In genomic region chr6:30470968-30471367, GRCh38 we compare ENCODE assay signal across 3 cellular contexts.
A peak's percentile ranks its signal among the peaks of the same experiment; 100 is the strongest.
TF ChIP-seq lines count a peak whose summit lies in the region.

No MANE protein-coding gene starts in this region.

TF ChIP-seq in IMR-90, 13 proteins besides CTCF, POLR2A, EP300 and RAD21:
- TF ChIP-seq SMC3 (IDR thresholded peaks at IDR 0.05; ENCODE audit: low read depth, low read length), result no peak
- TF ChIP-seq RFX5 (IDR thresholded peaks at IDR 0.05; ENCODE audit: low read depth, low read length), result no peak
- peak; percentile 83 for TF ChIP-seq CEBPB (IDR thresholded peaks at IDR 0.05; ENCODE audit: low read depth, low read length)
TF ChIP-seq in IMR-90: peak in this region for 1.

TF ChIP-seq in K562, 482 proteins besides CTCF, POLR2A, EP300 and RAD21 (continues in another document):
- peak; percentile 78 for TF ChIP-seq CEBPB (tag; IDR thresholded peaks at IDR 0.05)
- peak; percentile 47; the same call in 1 of the 2 replicates for TF ChIP-seq ATF7 (IDR thresholded peaks at IDR 0.05)
- peak; percentile 87 for TF ChIP-seq ATF4 (CRISPR knock-in tag; IDR thresholded peaks at IDR 0.05)
- TF ChIP-seq MEIS2 (IDR thresholded peaks at IDR 0.05; ENCODE audit: partially characterized antibody), result no peak
- no peak for TF ChIP-seq NCOA2 (IDR thresholded peaks at IDR 0.05; ENCODE audit: partially characterized antibody in 2 of 2)
- no peak for TF ChIP-seq NFIC (IDR thresholded peaks at IDR 0.05)
- peak; percentile 41 for TF ChIP-seq CEBPG (CRISPR knock-in tag; IDR thresholded peaks at IDR 0.05)
- TF ChIP-seq CEBPG (tag; conservative IDR thresholded peaks at IDR 0.05 in 1 of 2, IDR thresholded peaks at IDR 0.05 in 1 of 2), result peak; percentile 95 to 96
- peak; percentile 4 for TF ChIP-seq ZFP36 (IDR thresholded peaks at IDR 0.05; ENCODE audit: low read depth, low read length, partially characterized antibody)
- no peak for TF ChIP-seq DEAF1 (CRISPR knock-in tag; IDR thresholded peaks at IDR 0.05)
- no peak for TF ChIP-seq ZNF23 (CRISPR knock-in tag; IDR thresholded peaks at IDR 0.05)
- no peak for TF ChIP-seq ZNF609 (CRISPR knock-in tag; IDR thresholded peaks at IDR 0.05; ENCODE audit: borderline replicate concordance)
- peak; percentile 93 for TF ChIP-seq ATF3 (IDR thresholded peaks at IDR 0.05)
- no peak for TF ChIP-seq ATF3 (CRISPR knock-in tag; conservative IDR thresholded peaks at IDR 0.05)
- TF ChIP-seq IRF9 (tag; IDR thresholded peaks at IDR 0.05), result peak; percentile 65; the same call in 1 of the 2 replicates
- peak; percentile 57 to 76; a peak in 2 of 4 replicates for TF ChIP-seq TRIM24 (IDR thresholded peaks at IDR 0.05)
- no peak for TF ChIP-seq ZNF655 (CRISPR knock-in tag; IDR thresholded peaks at IDR 0.05)
- peak; percentile 50; the same call in 1 of the 2 replicates for TF ChIP-seq SMAD4 (CRISPR knock-in tag; conservative IDR thresholded peaks at IDR 0.05)

TF ChIP-seq in SK-N-SH, 30 proteins besides CTCF, POLR2A, EP300 and RAD21:
- no peak for TF ChIP-seq FOXJ3 (CRISPR knock-in tag; IDR thresholded peaks at IDR 0.05)
